In the genomic region with DNA sequence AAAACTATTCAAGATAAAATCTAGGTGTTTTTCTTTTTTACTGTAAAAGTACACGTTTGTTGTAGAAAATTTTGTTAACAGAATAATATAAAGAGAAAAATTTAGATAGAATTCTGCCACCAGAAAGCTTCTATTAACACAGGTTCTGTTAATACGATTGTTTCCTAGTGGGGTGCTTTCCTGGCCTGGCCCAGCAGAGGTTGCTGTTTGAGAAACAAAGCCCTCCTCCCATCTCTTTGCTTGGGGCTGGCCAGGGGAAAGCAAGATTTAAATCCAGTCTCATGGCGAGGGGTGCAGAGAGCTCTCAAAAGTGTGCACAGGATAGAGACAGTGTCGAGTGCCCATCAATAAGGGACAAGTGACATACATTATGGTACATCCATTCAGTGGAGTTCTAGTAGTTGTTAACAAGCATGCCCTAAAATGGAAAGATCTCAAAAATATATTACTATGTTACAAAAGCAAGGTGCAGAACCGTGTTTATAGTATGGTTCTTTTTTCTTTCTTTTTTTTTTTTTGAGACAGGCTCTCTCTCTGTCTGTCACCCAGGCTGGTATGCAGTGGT, we compare ENCODE assay signal across 10 cellular contexts. TPM values are rescaled to one million over a fixed set of nuclear protein-coding genes. Genes with fewer than 3 reads are reported as not detected.
DNase-seq lines count a peak whose midpoint lies in the region; ATAC-seq and TF ChIP-seq lines count a peak whose summit lies in the region.
"Had no signal": no experiment of that assay in that cellular context is flagged by ENCODE, and none has a peak within 500 bp of the region (broad histone marks: within the 10 kb centered on the region; RNA-seq: fewer than 3 reads in every experiment).

No MANE protein-coding gene starts in this region.

- ATAC-seq in HG03280 (IDR thresholded peaks at IDR 0.05; ENCODE audit: unreplicated experiment) = peak; percentile 63
- peak; percentile 44 for ATAC-seq in activated CD8-positive, alpha-beta T cell treated with anti-CD3 and anti-CD28 coated beads, Interleukin-2, amount 10 ng/mL, durations not matched to agents 7 days and 5 days
- no peak for ATAC-seq in HG02759 (IDR thresholded peaks at IDR 0.05; ENCODE audit: unreplicated experiment)

- DNase-seq in NCI-H748 (lab: John Stamatoyannopoulos, UW; ENCODE audit: unreplicated experiment) (peak; percentile 3), NCI-H748 treated with DMSO at 0.1 percent for 48 hours (lab: John Stamatoyannopoulos, UW) (no peak), osteoblast (ENCODE audit: insufficient read length, low spot score, missing footprints) (no peak), anterior cingulate cortex (lab: John Stamatoyannopoulos, UW) (no peak)
- DNase-seq in activated CD8-positive, alpha-beta T cell treated with anti-CD3 and anti-CD28 coated beads, Interleukin-2, amount 10 ng/mL, durations not matched to agents 7 days and 5 days = no peak
- DNase-seq in activated effector memory CD4-positive, alpha-beta T cell treated with Interleukin-2 at 50 U/mL for 16 hours = no peak
- DNase-seq: amygdala had no signal

- H3K9me3 ChIP-seq in osteoblast (ENCODE audit: low read depth, low read length) = no peaks in the 10 kb centered on the region
- H3K9me3 ChIP-seq: BLaER1 had no signal

- no peak overlapping the region for H3K4me3 ChIP-seq in osteoblast (ENCODE audit: insufficient read depth, low read length)
- H3K4me3 ChIP-seq: BLaER1 had no signal

- CTCF ChIA-PET in activated CD8-positive, alpha-beta T cell treated with anti-CD3 and anti-CD28 coated beads, Interleukin-2, amount 10 ng/mL, durations not matched to agents 7 days and 5 days (lab: Charles Lee) = interaction anchor here (0.8 to 10.2 kb wide), 11 partner anchors 11 to 1215 kb away, joined by 3 to 208 read pairs (median 3); a partner anchor contains a TSS

- no peaks in the 10 kb centered on the region for H3K79me2 ChIP-seq in osteoblast (ENCODE audit: insufficient read depth, low read length)

- H3K27me3 Mint-ChIP-seq in activated CD8-positive, alpha-beta T cell treated with anti-CD3 and anti-CD28 coated beads, Interleukin-2, amount 10 ng/mL, durations not matched to agents 7 days and 5 days (ENCODE audit: low read depth) = peaks cover 11% of the 10 kb centered on the region

- no peak overlapping the region for H2AFZ ChIP-seq in osteoblast (ENCODE audit: low read length)

- H3K36me3 Mint-ChIP-seq in activated CD8-positive, alpha-beta T cell treated with anti-CD3 and anti-CD28 coated beads, Interleukin-2, amount 10 ng/mL, durations not matched to agents 7 days and 5 days (ENCODE audit: low read depth) = no peaks in the 10 kb centered on the region

- H3K27ac Mint-ChIP-seq in activated CD8-positive, alpha-beta T cell treated with anti-CD3 and anti-CD28 coated beads, Interleukin-2, amount 10 ng/mL, durations not matched to agents 7 days and 5 days = no peak overlapping the region

- TF ChIP-seq CTCF in osteoblast (IDR thresholded peaks at IDR 0.05; ENCODE audit: extremely low read depth, low read depth, low read length) = peak; percentile 57

- H4K20me1 ChIP-seq in osteoblast (ENCODE audit: insufficient read depth, low read length) = no peaks in the 10 kb centered on the region
- H4K20me1 ChIP-seq: BLaER1 had no signal

- H3K27ac ChIP-seq in osteoblast (ENCODE audit: low read depth, low read length) = no peak overlapping the region
- H3K27ac ChIP-seq: BLaER1 had no signal

- H3K36me3 ChIP-seq in osteoblast (ENCODE audit: insufficient read depth, low read length) = no peaks in the 10 kb centered on the region
- H3K36me3 ChIP-seq: BLaER1 had no signal

- H3K27me3 ChIP-seq in osteoblast (ENCODE audit: insufficient read depth, low read length) = peaks cover 3% of the 10 kb centered on the region
- H3K27me3 ChIP-seq: BLaER1 had no signal

- H3K4me1 ChIP-seq in osteoblast (ENCODE audit: insufficient read depth, low read length) = no peaks in the 10 kb centered on the region

- no peak overlapping the region for H3K4me3 Mint-ChIP-seq in activated CD8-positive, alpha-beta T cell treated with anti-CD3 and anti-CD28 coated beads, Interleukin-2, amount 10 ng/mL, durations not matched to agents 7 days and 5 days

- POLR2A ChIA-PET in activated CD8-positive, alpha-beta T cell treated with anti-CD3 and anti-CD28 coated beads, Interleukin-2, amount 10 ng/mL, durations not matched to agents 7 days and 5 days (lab: Charles Lee) = interaction anchor here (0.6 kb wide), 2 partner anchors 143 to 188 kb away, joined by 3 read pairs; no protein-coding TSS in a partner anchor

- no peak overlapping the region for H3K4me2 ChIP-seq in osteoblast (ENCODE audit: insufficient read depth, low read length)
- H3K4me2 ChIP-seq: BLaER1 had no signal

- H3K9me3 Mint-ChIP-seq in activated CD8-positive, alpha-beta T cell treated with anti-CD3 and anti-CD28 coated beads, Interleukin-2, amount 10 ng/mL, durations not matched to agents 7 days and 5 days (ENCODE audit: insufficient read depth) = no peaks in the 10 kb centered on the region

- H3K4me1 Mint-ChIP-seq in activated CD8-positive, alpha-beta T cell treated with anti-CD3 and anti-CD28 coated beads, Interleukin-2, amount 10 ng/mL, durations not matched to agents 7 days and 5 days (ENCODE audit: low read depth) = peaks cover 2% of the 10 kb centered on the region

RNA-seq across cellular contexts. Expression of a gene that starts 14.6 kb away (rescaled TPM):
- total RNA-seq in activated CD8-positive, alpha-beta T cell treated with anti-CD3 and anti-CD28 coated beads, Interleukin-2, amount 10 ng/mL, durations not matched to agents 7 days and 5 days = 10 to 100 TPM; 19.9 to 20.0 TPM
- 76.9 and 80.3 TPM in 2 replicates for total RNA-seq in osteoblast

RNA-seq across cellular contexts. Expression of a gene that starts 22.4 kb away (rescaled TPM):
- not detected for total RNA-seq in activated CD8-positive, alpha-beta T cell treated with anti-CD3 and anti-CD28 coated beads, Interleukin-2, amount 10 ng/mL, durations not matched to agents 7 days and 5 days
- total RNA-seq in osteoblast = 0.29 TPM in 1 of 2 replicates, not detected in the other
